In genomic region chr10:124643281-124644009, GRCh38 we compare ENCODE assay signal across 15 cellular contexts.
DNase-seq lines count a peak whose midpoint lies in the region; ATAC-seq, FAIRE-seq and TF ChIP-seq lines count a peak whose summit lies in the region.
"Had no signal": no experiment of that assay in that cellular context is flagged by ENCODE, and none has a peak within 500 bp of the region (broad histone marks: within the 10 kb centered on the region; RNA-seq: fewer than 3 reads in every experiment).

No MANE protein-coding gene starts in this region.

- H3K27me3 ChIP-seq in CD4-positive, alpha-beta T cell (ENCODE audit: control insufficient read depth, insufficient read depth, low read length): no peaks in the 10 kb centered on the region

- H3K27me3 Mint-ChIP-seq in CD4-positive, alpha-beta T cell: no peaks in the 10 kb centered on the region
- H3K27me3 Mint-ChIP-seq in nephron progenitor cell (ENCODE audit: low read depth, poor library complexity): peaks cover 3% of the 10 kb centered on the region
- H3K27me3 Mint-ChIP-seq: progenitor cell of endocrine pancreas had no signal

- intact Hi-C loops in CD4-positive, alpha-beta T cell (cut with DNase I, micrococcal nuclease): loop anchor here in 1 of 2 experiments (10.0 kb wide), 1 partner anchor 109 kb away; no protein-coding TSS in a partner anchor

- peaks cover 87% of the 10 kb centered on the region for H3K4me1 Mint-ChIP-seq in CD4-positive, alpha-beta T cell (ENCODE audit: low read depth)
- peaks cover 66% of the 10 kb centered on the region for H3K4me1 Mint-ChIP-seq in nephron progenitor cell

- DNase-seq in CD4-positive, alpha-beta T cell: no peak
- peak; percentile 12 to 75 (median 51) for DNase-seq in NCI-H1417 (lab: John Stamatoyannopoulos, UW)
- no peak for DNase-seq in nephron progenitor cell
- no peak for DNase-seq in GM19238 (ENCODE audit: insufficient read length, low spot score)
- no peak for DNase-seq in islet precursor cell
- no peak for DNase-seq in midbrain (lab: John Stamatoyannopoulos, UW)
- DNase-seq in GM12892 (ENCODE audit: insufficient read length): no peak
- DNase-seq: activated CD8-positive, alpha-beta memory T cell treated with anti-CD3 and anti-CD28 coated beads for 24 hours; amniotic stem cell; cortex of kidney; Kasumi-1; NCI-H1436 treated with DMSO at 0.1 percent for 48 hours; NCI-H510A treated with DMSO at 0.1 percent for 48 hours had no signal

- no peaks in the 10 kb centered on the region for H3K9me3 ChIP-seq in CD4-positive, alpha-beta T cell (ENCODE audit: control insufficient read depth, low read length)

- CTCF ChIA-PET in CD4-positive, alpha-beta T cell (lab: Charles Lee): interaction anchor here (1.0 to 1.7 kb wide), 3 partner anchors 11 to 98 kb away, joined by 3 to 4 read pairs (median 4); no protein-coding TSS in a partner anchor

- peaks cover 6% of the 10 kb centered on the region for H3K36me3 Mint-ChIP-seq in CD4-positive, alpha-beta T cell (ENCODE audit: low read depth)
- H3K36me3 Mint-ChIP-seq in nephron progenitor cell (ENCODE audit: low read depth): peaks cover 4% of the 10 kb centered on the region

- ATAC-seq in CD4-positive, alpha-beta T cell (ENCODE audit: poor library complexity): no peak

- peak overlapping the region; percentile 95 for H3K27ac Mint-ChIP-seq in CD4-positive, alpha-beta T cell
- peak overlapping the region; percentile 79 for H3K27ac Mint-ChIP-seq in nephron progenitor cell

- H3K4me3 Mint-ChIP-seq in CD4-positive, alpha-beta T cell: no peak overlapping the region
- no peak overlapping the region for H3K4me3 Mint-ChIP-seq in nephron progenitor cell

- POLR2A ChIA-PET in CD4-positive, alpha-beta T cell (lab: Charles Lee): interaction anchor here (1.3 to 1.4 kb wide), 2 partner anchors 35 to 76 kb away, joined by 3 to 4 read pairs; no protein-coding TSS in a partner anchor

- TF ChIP-seq CTCF in CD4-positive, alpha-beta T cell (IDR thresholded peaks at IDR 0.05): no peak
- TF ChIP-seq CTCF in nephron progenitor cell (IDR thresholded peaks at IDR 0.05): no peak

- no peaks in the 10 kb centered on the region for H3K9me3 Mint-ChIP-seq in CD4-positive, alpha-beta T cell
- no peaks in the 10 kb centered on the region for H3K9me3 Mint-ChIP-seq in nephron progenitor cell

- TF ChIP-seq POLR2A in GM12892 (IDR thresholded peaks at IDR 0.05; ENCODE audit: low read depth, low read length): no peak

- H3K27ac ChIP-seq in CD4-positive, alpha-beta T cell (ENCODE audit: low read depth, low read length): no peak overlapping the region
- H3K27ac ChIP-seq in cingulate gyrus (ENCODE audit: low read depth, low read length): peak overlapping the region; percentile 98

- no peak for FAIRE-seq in GM12892 (lab: Jason Lieb, UNC)

Comparison
In these comparisons a context has a peak if more than half of its experiments do, and no peak if none do; other contexts are left out.
1. DNase-seq: peak in NCI-H1417 (3 of 3); none in CD4-positive, alpha-beta T cell (0 of 10), nephron progenitor cell (single experiment), GM19238 (single experiment), islet precursor cell (single experiment), midbrain (single experiment) and GM12892 (single experiment).